In genomic region chr17:81684442-81684911, GRCh38 we compare ENCODE assay signal across 2 cellular contexts.
A peak's percentile ranks its signal among the peaks of the same experiment; 100 is the strongest.
TF ChIP-seq lines count a peak whose summit lies in the region.

No MANE protein-coding gene starts in this region.

TF ChIP-seq in SK-N-SH, 30 proteins besides CTCF, POLR2A, EP300 and RAD21 (continued from another document):
- TF ChIP-seq, protein P1, sequence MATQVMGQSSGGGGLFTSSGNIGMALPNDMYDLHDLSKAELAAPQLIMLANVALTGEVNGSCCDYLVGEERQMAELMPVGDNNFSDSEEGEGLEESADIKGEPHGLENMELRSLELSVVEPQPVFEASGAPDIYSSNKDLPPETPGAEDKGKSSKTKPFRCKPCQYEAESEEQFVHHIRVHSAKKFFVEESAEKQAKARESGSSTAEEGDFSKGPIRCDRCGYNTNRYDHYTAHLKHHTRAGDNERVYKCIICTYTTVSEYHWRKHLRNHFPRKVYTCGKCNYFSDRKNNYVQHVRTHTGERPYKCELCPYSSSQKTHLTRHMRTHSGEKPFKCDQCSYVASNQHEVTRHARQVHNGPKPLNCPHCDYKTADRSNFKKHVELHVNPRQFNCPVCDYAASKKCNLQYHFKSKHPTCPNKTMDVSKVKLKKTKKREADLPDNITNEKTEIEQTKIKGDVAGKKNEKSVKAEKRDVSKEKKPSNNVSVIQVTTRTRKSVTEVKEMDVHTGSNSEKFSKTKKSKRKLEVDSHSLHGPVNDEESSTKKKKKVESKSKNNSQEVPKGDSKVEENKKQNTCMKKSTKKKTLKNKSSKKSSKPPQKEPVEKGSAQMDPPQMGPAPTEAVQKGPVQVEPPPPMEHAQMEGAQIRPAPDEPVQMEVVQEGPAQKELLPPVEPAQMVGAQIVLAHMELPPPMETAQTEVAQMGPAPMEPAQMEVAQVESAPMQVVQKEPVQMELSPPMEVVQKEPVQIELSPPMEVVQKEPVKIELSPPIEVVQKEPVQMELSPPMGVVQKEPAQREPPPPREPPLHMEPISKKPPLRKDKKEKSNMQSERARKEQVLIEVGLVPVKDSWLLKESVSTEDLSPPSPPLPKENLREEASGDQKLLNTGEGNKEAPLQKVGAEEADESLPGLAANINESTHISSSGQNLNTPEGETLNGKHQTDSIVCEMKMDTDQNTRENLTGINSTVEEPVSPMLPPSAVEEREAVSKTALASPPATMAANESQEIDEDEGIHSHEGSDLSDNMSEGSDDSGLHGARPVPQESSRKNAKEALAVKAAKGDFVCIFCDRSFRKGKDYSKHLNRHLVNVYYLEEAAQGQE (IDR thresholded peaks at IDR 0.05; ENCODE audit: low read depth, low read length) = no peak
- TF ChIP-seq, protein P2, sequence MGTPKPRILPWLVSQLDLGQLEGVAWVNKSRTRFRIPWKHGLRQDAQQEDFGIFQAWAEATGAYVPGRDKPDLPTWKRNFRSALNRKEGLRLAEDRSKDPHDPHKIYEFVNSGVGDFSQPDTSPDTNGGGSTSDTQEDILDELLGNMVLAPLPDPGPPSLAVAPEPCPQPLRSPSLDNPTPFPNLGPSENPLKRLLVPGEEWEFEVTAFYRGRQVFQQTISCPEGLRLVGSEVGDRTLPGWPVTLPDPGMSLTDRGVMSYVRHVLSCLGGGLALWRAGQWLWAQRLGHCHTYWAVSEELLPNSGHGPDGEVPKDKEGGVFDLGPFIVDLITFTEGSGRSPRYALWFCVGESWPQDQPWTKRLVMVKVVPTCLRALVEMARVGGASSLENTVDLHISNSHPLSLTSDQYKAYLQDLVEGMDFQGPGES (IDR thresholded peaks at IDR 0.05; ENCODE audit: low read depth, low read length) = no peak
- TF ChIP-seq SIN3A (IDR thresholded peaks at IDR 0.05; ENCODE audit: borderline replicate concordance, low read depth, low read length) (0 out of 2 replicates have a peak, but pooled peaks have one; percentile 37), POLR2AphosphoS5 (IDR thresholded peaks at IDR 0.05; ENCODE audit: low read depth, low read length) (no peak)

TF ChIP-seq in SK-N-SH treated with all-trans-retinoic acid at 6 μM for 48 hours, 23 proteins besides CTCF, POLR2A, EP300 and RAD21 (continued from another document):
- TF ChIP-seq PATZ1 (CRISPR knock-in tag; IDR thresholded peaks at IDR 0.05; ENCODE audit: borderline replicate concordance) (no peak), RARB (CRISPR knock-in tag; IDR thresholded peaks at IDR 0.05) (no peak)
